In the genomic region with DNA sequence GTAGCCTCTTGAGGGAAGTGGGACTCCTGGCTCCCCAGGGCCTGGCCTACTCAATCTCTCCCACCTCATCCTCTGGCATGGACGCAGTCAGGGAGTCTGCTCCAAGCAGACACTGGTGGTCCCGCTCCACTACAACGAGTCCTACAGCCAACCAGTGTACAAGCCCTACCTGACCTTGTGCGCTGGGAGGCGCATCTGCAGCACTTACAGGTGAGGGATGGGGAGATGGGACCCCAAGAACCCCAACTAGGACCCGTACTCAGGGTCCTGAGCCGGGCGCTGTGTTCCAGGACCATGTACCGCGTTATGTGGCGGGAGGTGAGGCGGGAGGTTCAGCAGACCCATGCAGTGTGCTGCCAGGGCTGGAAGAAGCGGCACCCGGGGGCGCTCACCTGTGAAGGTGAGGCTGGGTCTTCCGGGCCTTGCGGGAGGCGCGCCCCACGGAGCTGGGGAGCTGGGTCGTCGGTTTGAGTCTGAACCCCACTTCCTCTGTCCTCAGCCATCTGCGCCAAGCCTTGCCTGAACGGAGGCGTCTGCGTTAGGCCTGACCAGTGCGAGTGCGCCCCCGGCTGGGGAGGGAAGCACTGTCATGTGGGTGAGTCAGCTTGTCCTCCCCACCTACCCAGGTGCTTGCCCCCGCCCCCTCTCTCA, we compare ENCODE assay signal across 22 cellular contexts. TPM values are rescaled to one million over a fixed set of nuclear protein-coding genes. Genes with fewer than 3 reads are reported as not detected.
A peak's percentile ranks its signal among the peaks of the same experiment; 100 is the strongest.
DNase-seq lines count a peak whose midpoint lies in the region; ATAC-seq and TF ChIP-seq lines count a peak whose summit lies in the region.
"Had no signal": no experiment of that assay in that cellular context is flagged by ENCODE, and none has a peak within 500 bp of the region (broad histone marks: within the 10 kb centered on the region; RNA-seq: fewer than 3 reads in every experiment).

No MANE protein-coding gene starts in this region.

- no peak overlapping the region for H3K4me2 ChIP-seq in hepatocyte

- CTCF ChIA-PET in WTC11 (lab: Charles Lee), result interaction anchor here (0.5 to 5.1 kb wide), 14 partner anchors 8 to 118 kb away, joined by 3 to 47 read pairs (median 7); a partner anchor contains a TSS

- H3K36me3 ChIP-seq in hepatocyte (replicated peaks; ENCODE audit: insufficient read depth, low read depth), result no peaks in the 10 kb centered on the region
- peaks cover 42 to 91% (median 88%) of the 10 kb centered on the region in 4 donors for H3K36me3 ChIP-seq in stomach

- H3K27me3 ChIP-seq in hepatocyte, result no peaks in the 10 kb centered on the region
- no peaks in the 10 kb centered on the region for H3K27me3 ChIP-seq in stomach
- H3K27me3 ChIP-seq: gastrocnemius medialis, right lobe of liver, suprapubic skin had no signal

- ATAC-seq in WTC11 (peak; percentile 93), left lobe of liver (no peak), HG03460 (IDR thresholded peaks at IDR 0.05; ENCODE audit: unreplicated experiment) (no peak)
- ATAC-seq: gastrocnemius medialis, GM12878 had no signal

- no peak for TF ChIP-seq POLR2A in stomach (IDR thresholded peaks at IDR 0.05)

- no peaks in the 10 kb centered on the region for H4K20me1 ChIP-seq in hepatocyte (ENCODE audit: insufficient read depth, poor library complexity, severe bottlenecking)

- H3K4me3 Mint-ChIP-seq in WTC11, result no peak overlapping the region
- H3K4me3 Mint-ChIP-seq: activated CD4-positive, alpha-beta T cell treated with anti-CD3 and anti-CD28 coated beads, Interleukin-2, amount 10 ng/mL, durations not matched to agents 7 days and 5 days; activated naive CD8-positive, alpha-beta T cell; immature natural killer cell; memory B cell had no signal

- H3K9me2 ChIP-seq in hepatocyte (replicated peaks; ENCODE audit: insufficient read depth), result no peaks in the 10 kb centered on the region

- no peaks in the 10 kb centered on the region for H3K9me3 Mint-ChIP-seq in WTC11
- H3K9me3 Mint-ChIP-seq: activated CD4-positive, alpha-beta T cell treated with anti-CD3 and anti-CD28 coated beads, Interleukin-2, amount 10 ng/mL, durations not matched to agents 7 days and 5 days; immature natural killer cell; memory B cell; neural crest cell had no signal

- peaks cover 5% of the 10 kb centered on the region for H3K4me1 ChIP-seq in hepatocyte (ENCODE audit: insufficient read depth)
- peaks cover 24 to 49% (median 36%) of the 10 kb centered on the region in 4 donors for H3K4me1 ChIP-seq in stomach
- H3K4me1 ChIP-seq: gastrocnemius medialis, right lobe of liver, suprapubic skin had no signal

- TF ChIP-seq CTCF in WTC11 (IDR thresholded peaks at IDR 0.05) (no peak), hepatocyte (IDR thresholded peaks at IDR 0.05; ENCODE audit: poor library complexity) (no peak), stomach (IDR thresholded peaks at IDR 0.05) (no peak)

- peaks cover 5% of the 10 kb centered on the region for H3K79me2 ChIP-seq in hepatocyte

- intact Hi-C loops in stomach (cut with DNase I; ENCODE audit: low total_unique reads), result no loop called here

- H3K9me3 ChIP-seq in hepatocyte (ENCODE audit: low read depth) (no peaks in the 10 kb centered on the region), stomach (no peaks in the 10 kb centered on the region)
- H3K9me3 ChIP-seq: gastrocnemius medialis, right lobe of liver, suprapubic skin had no signal

- WGBS in hepatocyte (ENCODE audit: low lambda C conversion rate, missing lambda C conversion rate), result 97% methylated on average over 25 of the region's 30 CpGs
- 76 to 91% (median 84%) methylated on average over 23 to 30 of the region's 30 CpGs for WGBS in stomach, 5 donors

- peaks cover 11% of the 10 kb centered on the region for H3K4me1 Mint-ChIP-seq in WTC11
- H3K4me1 Mint-ChIP-seq: activated CD4-positive, alpha-beta T cell treated with anti-CD3 and anti-CD28 coated beads, Interleukin-2, amount 10 ng/mL, durations not matched to agents 7 days and 5 days; immature natural killer cell had no signal

- DNase-seq in DMS153 (lab: John Stamatoyannopoulos, UW) (peak; percentile 28), DMS153 treated with DMSO at 0.1 percent for 48 hours (lab: John Stamatoyannopoulos, UW; ENCODE audit: unreplicated experiment) (no peak), WTC11 (ENCODE audit: low spot score) (peak; percentile 88), hepatocyte (ENCODE audit: low spot score) (no peak), stomach (no peak), left lobe of liver (ENCODE audit: low spot score) (no peak), NOMO-1 treated with DMSO at 0.1 percent for 48 hours (lab: John Stamatoyannopoulos, UW; ENCODE audit: unreplicated experiment) (no peak)
- DNase-seq: activated CD4-positive, alpha-beta T cell treated with anti-CD3 and anti-CD28 coated beads, Interleukin-2, amount 10 ng/mL, durations not matched to agents 7 days and 5 days; central memory CD4-positive, alpha-beta T cell; gastrocnemius medialis; GOT3; immature natural killer cell; NCI-H1105 treated with DMSO at 0.1 percent for 48 hours; right lobe of liver; stimulated activated CD4-positive, alpha-beta T cell treated with anti-CD3 and anti-CD28 coated beads, Interleukin-2, amount 100 ng/mL, for 24 hours had no signal

- POLR2A ChIA-PET in WTC11 (lab: Charles Lee), result interaction anchor here (1.0 to 3.1 kb wide), 2 partner anchors 10 to 29 kb away, joined by 3 to 15 read pairs; no protein-coding TSS in a partner anchor

- no peak overlapping the region for H3K4me3 ChIP-seq in hepatocyte
- H3K4me3 ChIP-seq in stomach, result no peak overlapping the region
- H3K4me3 ChIP-seq: gastrocnemius medialis, GM12878, right lobe of liver, suprapubic skin had no signal

- no peak overlapping the region for H2AFZ ChIP-seq in hepatocyte

- H3K27ac ChIP-seq in hepatocyte, result peak overlapping the region; percentile 27
- H3K27ac ChIP-seq in stomach, result peak overlapping the region in 4 of 5 donors; percentile 63 to 75 (median 72)
- H3K27ac ChIP-seq: gastrocnemius medialis, right lobe of liver, suprapubic skin had no signal

- peaks cover 44% of the 10 kb centered on the region for H3K36me3 Mint-ChIP-seq in WTC11

- no peaks in the 10 kb centered on the region for H3K27me3 Mint-ChIP-seq in WTC11 (ENCODE audit: low read depth)
- H3K27me3 Mint-ChIP-seq: activated CD4-positive, alpha-beta T cell treated with anti-CD3 and anti-CD28 coated beads, Interleukin-2, amount 10 ng/mL, durations not matched to agents 7 days and 5 days; activated naive CD8-positive, alpha-beta T cell; memory B cell had no signal

- no peak overlapping the region for H3K27ac Mint-ChIP-seq in WTC11
- H3K27ac Mint-ChIP-seq: activated CD4-positive, alpha-beta T cell treated with anti-CD3 and anti-CD28 coated beads, Interleukin-2, amount 10 ng/mL, durations not matched to agents 7 days and 5 days; activated naive CD8-positive, alpha-beta T cell; memory B cell had no signal

- TF ChIP-seq EP300 in stomach (IDR thresholded peaks at IDR 0.05), result no peak

TF ChIP-seq in WTC11, 78 proteins besides CTCF, POLR2A, EP300 and RAD21:
- TF ChIP-seq ETV6 (CRISPR knock-in tag; IDR thresholded peaks at IDR 0.05), result 0 out of 2 replicates have a peak, but pooled peaks have one; percentile 66
- TF ChIP-seq KAT7 (CRISPR knock-in tag; IDR thresholded peaks at IDR 0.05; ENCODE audit: borderline replicate concordance), result peak; percentile 34; the same call in 1 of the 2 replicates
- no peak for TF ChIP-seq CREM (CRISPR knock-in tag; IDR thresholded peaks at IDR 0.05)
- TF ChIP-seq, protein P1, sequence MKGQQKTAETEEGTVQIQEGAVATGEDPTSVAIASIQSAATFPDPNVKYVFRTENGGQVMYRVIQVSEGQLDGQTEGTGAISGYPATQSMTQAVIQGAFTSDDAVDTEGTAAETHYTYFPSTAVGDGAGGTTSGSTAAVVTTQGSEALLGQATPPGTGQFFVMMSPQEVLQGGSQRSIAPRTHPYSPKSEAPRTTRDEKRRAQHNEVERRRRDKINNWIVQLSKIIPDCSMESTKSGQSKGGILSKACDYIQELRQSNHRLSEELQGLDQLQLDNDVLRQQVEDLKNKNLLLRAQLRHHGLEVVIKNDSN (CRISPR knock-in tag; IDR thresholded peaks at IDR 0.05), result 0 out of 2 replicates have a peak, but pooled peaks have one; percentile 29

RNA-seq across cellular contexts. Expression of a gene that starts 2.1 kb away (rescaled TPM):
- total RNA-seq in WTC11 (2021) (15.7 to 17.5 TPM (median 17.4 TPM) in 3 replicates), hepatocyte (1.8 and 4.5 TPM in 2 replicates), stomach (100 to 1,000 TPM in 1 of 5 donors, 10 to 100 TPM in 2, 1 to 10 TPM in 1, under 1 TPM in 1; 0.87 to 224 (median 10.1) TPM), left lobe of liver (6.3 TPM)
- polyA plus RNA-seq in hepatocyte (12.2 and 19.5 TPM in 2 replicates), stomach (10 to 100 TPM; 14.6 to 30.3 (median 16.6) TPM)
- polyA plus RNA-seq: immature natural killer cell had no signal

RNA-seq across cellular contexts. Expression of a gene that starts 9.3 kb away (rescaled TPM):
- total RNA-seq in WTC11 (2021) (84.5 to 88.9 TPM (median 87.5 TPM) in 3 replicates), hepatocyte (59.9 and 62.8 TPM in 2 replicates), stomach (10 to 100 TPM in 4 of 5 donors, 1 to 10 TPM in 1; 7.3 to 52.6 (median 33.5) TPM), left lobe of liver (32.4 TPM)
- polyA plus RNA-seq in hepatocyte (67.6 and 71.4 TPM in 2 replicates), stomach (10 to 100 TPM; 31.3 to 41.9 (median 36.2) TPM)

RNA-seq across cellular contexts. Expression of a gene that starts 11.7 kb away (rescaled TPM):
- total RNA-seq in WTC11 (2021), result 108 to 114 TPM (median 111 TPM) in 3 replicates
- 133 and 135 TPM in 2 replicates for total RNA-seq in hepatocyte
- 169 and 170 TPM in 2 replicates for polyA plus RNA-seq in hepatocyte
- 10 to 100 TPM; 22.6 to 71.4 (median 50.9) TPM for total RNA-seq in stomach
- 100 to 1,000 TPM in 1 of 3 donors, 10 to 100 TPM in 2; 92.5 to 107 (median 93.2) TPM for polyA plus RNA-seq in stomach
- total RNA-seq in left lobe of liver, result 57.3 TPM

RNA-seq across cellular contexts. Expression of a gene that starts 12.6 kb away (rescaled TPM):
- total RNA-seq in WTC11 (2021), result 30.0 to 33.8 TPM (median 31.6 TPM) in 3 replicates
- 20.2 and 27.2 TPM in 2 replicates for total RNA-seq in hepatocyte
- polyA plus RNA-seq in hepatocyte, result 29.7 and 34.3 TPM in 2 replicates
- 10 to 100 TPM in 4 of 5 donors, 1 to 10 TPM in 1; 5.8 to 73.0 (median 35.7) TPM for total RNA-seq in stomach
- polyA plus RNA-seq in stomach, result 10 to 100 TPM in 1 of 3 donors, 1 to 10 TPM in 2; 5.8 to 11.1 (median 7.9) TPM
- 15.6 TPM for total RNA-seq in left lobe of liver

RNA-seq across cellular contexts. Expression of a gene that starts 14.8 kb away (rescaled TPM):
- total RNA-seq in WTC11 (2021) (1.4 to 2.2 TPM (median 1.6 TPM) in 3 replicates), hepatocyte (0.10 TPM in 1 of 2 replicates, not detected in the other), stomach (under 1 TPM in 3 of 5 donors, not detected in 2; 0.18 to 0.87 (median 0.87) TPM), left lobe of liver (0.38 TPM)
- polyA plus RNA-seq in hepatocyte (0.91 and 4.0 TPM in 2 replicates), stomach (1 to 10 TPM; 1.9 to 6.0 (median 3.4) TPM)
- total RNA-seq: A172 had no signal
- polyA plus RNA-seq: immature natural killer cell had no signal

Comparison
In these comparisons a context has a peak if more than half of its experiments do, and no peak if none do; other contexts are left out.
1. DNase-seq: peak in DMS153 (single experiment) and WTC11 (single experiment); none in DMS153 treated with DMSO at 0.1 percent for 48 hours (single experiment), hepatocyte (single experiment), stomach (single experiment), left lobe of liver (single experiment) and NOMO-1 treated with DMSO at 0.1 percent for 48 hours (single experiment).